In genomic region chr11:47186937-47187681, GRCh38 we compare ENCODE assay signal across 8 cellular contexts. TPM values are rescaled to one million over a fixed set of nuclear protein-coding genes. Genes with fewer than 3 reads are reported as not detected.
DNase-seq lines count a peak whose midpoint lies in the region; ATAC-seq, FAIRE-seq and TF ChIP-seq lines count a peak whose summit lies in the region.

No MANE protein-coding gene starts in this region.

- H3K4me3 ChIP-seq in mucosa of rectum (ENCODE audit: low read length in 2 of 2): peak overlapping the region; percentile 44 to 57
- peak overlapping the region; percentile 78 to 90 (median 82) for H3K4me3 ChIP-seq in stomach

- DNase-seq in LHCN-M2 (ENCODE audit: low read depth): peak; percentile 52
- DNase-seq in activated CD8-positive, alpha-beta memory T cell treated with anti-CD3 and anti-CD28 coated beads, Interleukin-2, amount 50 U/mL, for 4 hours: peak; percentile 56
- peak; percentile 28 to 43 for DNase-seq in erythroblast (lab: John Stamatoyannopoulos, UW)
- DNase-seq in stomach: peak; percentile 59
- DNase-seq in NCI-H1417 treated with DMSO at 0.1 percent for 48 hours (lab: John Stamatoyannopoulos, UW): no peak

- no peaks in the 10 kb centered on the region for H3K36me3 ChIP-seq in mucosa of rectum (ENCODE audit: control insufficient read depth in 2 of 2, insufficient read depth in 2 of 2, low read length in 2 of 2)
- H3K36me3 ChIP-seq in stomach: peaks cover 0 to 3% (median 2%) of the 10 kb centered on the region in 4 donors

- TF ChIP-seq POLR2A in erythroblast (IDR thresholded peaks at IDR 0.05; ENCODE audit: low read length) (no peak), stomach (IDR thresholded peaks at IDR 0.05) (no peak)

- intact Hi-C loops in stomach (cut with DNase I; ENCODE audit: low total_unique reads): loop anchor here (10.0 kb wide), 1 partner anchor 78 kb away; no protein-coding TSS in a partner anchor

- peak; percentile 7 for TF ChIP-seq EP300 in stomach (IDR thresholded peaks at IDR 0.05)

- peaks cover 5 to 28% of the 10 kb centered on the region in 2 donors for H3K27me3 ChIP-seq in mucosa of rectum (ENCODE audit: control insufficient read depth in 2 of 2, insufficient read depth in 2 of 2, low read length in 2 of 2)
- peaks cover 0 to 34% (median 5%) of the 10 kb centered on the region in 3 donors for H3K27me3 ChIP-seq in stomach

- TF ChIP-seq CTCF in stomach (IDR thresholded peaks at IDR 0.05): no peak

- peaks cover 15 to 16% of the 10 kb centered on the region in 2 donors for H3K4me1 ChIP-seq in mucosa of rectum (ENCODE audit: control insufficient read depth in 2 of 2, insufficient read depth in 2 of 2, low read length in 2 of 2)
- peaks cover 39 to 72% (median 57%) of the 10 kb centered on the region in 4 donors for H3K4me1 ChIP-seq in stomach

- WGBS in stomach, 5 donors: 1% methylated on average over 41 to 53 of the region's 53 CpGs

- no peak overlapping the region for H3K9ac ChIP-seq in mucosa of rectum (ENCODE audit: low read depth in 1 of 2, low read length in 2 of 2)

- H3K9me3 ChIP-seq in mucosa of rectum (ENCODE audit: control insufficient read depth in 2 of 2, low read length in 2 of 2): no peaks in the 10 kb centered on the region
- no peaks in the 10 kb centered on the region for H3K9me3 ChIP-seq in stomach

- ATAC-seq in HG03439 (IDR thresholded peaks at IDR 0.05; ENCODE audit: unreplicated experiment): no peak

- H3K27ac ChIP-seq in mucosa of rectum (ENCODE audit: low read depth in 2 of 2, low read length in 2 of 2) (peak overlapping the region; percentile 41 to 63), stomach (peak overlapping the region; percentile 43 to 97 (median 90))

- FAIRE-seq in G401.6 (lab: Jason Lieb, UNC): peak; percentile 66

RNA-seq across cellular contexts. Expression of gene PACSIN3, which starts 0.9 kb away (rescaled TPM):
- total RNA-seq in LHCN-M2 (2014; rRNA removed) (19.6 and 21.0 TPM in 2 replicates), stomach (10 to 100 TPM in 3 of 5 donors, 1 to 10 TPM in 2; 6.4 to 38.4 (median 21.3) TPM)
- polyA plus RNA-seq in LHCN-M2 (2012): 16.9 TPM
- 10 to 100 TPM; 19.6 to 59.0 (median 30.8) TPM for polyA plus RNA-seq in stomach

RNA-seq across cellular contexts. Expression of gene ARFGAP2, which starts 10.4 kb away (rescaled TPM):
- total RNA-seq in LHCN-M2 (2014; rRNA removed) (111 TPM in 2 replicates), stomach (100 to 1,000 TPM in 3 of 5 donors, 10 to 100 TPM in 2; 85.8 to 398 (median 121) TPM)
- 44.3 TPM for polyA plus RNA-seq in LHCN-M2 (2012)
- polyA plus RNA-seq in stomach: 10 to 100 TPM; 45.8 to 69.7 (median 54.7) TPM

RNA-seq across cellular contexts. Expression of gene DDB2, which starts 27.7 kb away (rescaled TPM):
- total RNA-seq in LHCN-M2 (2014; rRNA removed) (48.8 and 56.8 TPM in 2 replicates), stomach (10 to 100 TPM; 16.3 to 63.0 (median 26.7) TPM)
- polyA plus RNA-seq in LHCN-M2 (2012): 61.2 TPM
- polyA plus RNA-seq in stomach: 10 to 100 TPM; 18.2 to 64.6 (median 35.0) TPM
